Comparison of ENCODE assay signal across 11 cellular contexts in genomic region chr21:46099476-46099875, GRCh38. TPM values are rescaled to one million over a fixed set of nuclear protein-coding genes. Genes with fewer than 3 reads are reported as not detected.
DNase-seq lines count a peak whose midpoint lies in the region; ATAC-seq and TF ChIP-seq lines count a peak whose summit lies in the region.
"Had no signal": no experiment of that assay in that cellular context is flagged by ENCODE, and none has a peak within 500 bp of the region (broad histone marks: within the 10 kb centered on the region; RNA-seq: fewer than 3 reads in every experiment).

No MANE protein-coding gene starts in this region.

- DNase-seq in ELF-1 (ENCODE audit: low read depth, low spot score) (peak; percentile 54), heart left ventricle (peak; percentile 22 to 58 (median 46)), psoas muscle (peak; percentile 46 to 59), kidney glomerular epithelial cell (lab: John Stamatoyannopoulos, UW) (no peak), DMS 273 treated with DMSO at 0.1 percent for 48 hours (lab: John Stamatoyannopoulos, UW) (no peak)
- peak; percentile 30 for DNase-seq in activated CD8-positive, alpha-beta T cell treated with anti-CD3 and anti-CD28 coated beads for 36 hours
- DNase-seq: stimulated activated CD4-positive, alpha-beta T cell treated with anti-CD3 and anti-CD28 coated beads, Interleukin-4, amount 100 ng/mL, for 4 hours had no signal

- intact Hi-C loops in activated CD8-positive, alpha-beta T cell treated with anti-CD3 and anti-CD28 coated beads for 36 hours (cut with micrococcal nuclease): no loop called here
- intact Hi-C loops in heart left ventricle (cut with DNase I) (loop anchor here (1.0 to 10.0 kb wide), 6 partner anchors 75 to 127 kb away; no protein-coding TSS in a partner anchor), psoas muscle (cut with DNase I) (no loop called here)

- TF ChIP-seq CTCF in activated CD8-positive, alpha-beta T cell treated with anti-CD3 and anti-CD28 coated beads for 36 hours (IDR thresholded peaks at IDR 0.05): no peak
- peak in 1 of 12 donors; percentile 24 for TF ChIP-seq CTCF in heart left ventricle (IDR thresholded peaks at IDR 0.05)
- TF ChIP-seq CTCF in psoas muscle (IDR thresholded peaks at IDR 0.05): no peak

- ATAC-seq in activated CD8-positive, alpha-beta T cell treated with anti-CD3 and anti-CD28 coated beads for 36 hours: no peak
- peak; percentile 10 to 51 (median 28) for ATAC-seq in heart left ventricle
- ATAC-seq in psoas muscle: peak in 2 of 4 donors; percentile 29 to 46
- no peak for ATAC-seq in HG03196 (IDR thresholded peaks at IDR 0.05; ENCODE audit: unreplicated experiment)
- no peak for ATAC-seq in HG03520 (IDR thresholded peaks at IDR 0.05; ENCODE audit: unreplicated experiment)

- 30 to 54% (median 49%) methylated on average over 18 of the region's 18 CpGs for WGBS in heart left ventricle, 4 donors
- WGBS in psoas muscle, 3 donors: 29 to 44% (median 36%) methylated on average over 18 of the region's 18 CpGs

- peaks cover 18% of the 10 kb centered on the region for H3K9me3 Mint-ChIP-seq in activated CD8-positive, alpha-beta T cell treated with anti-CD3 and anti-CD28 coated beads for 36 hours

- peaks cover 18% of the 10 kb centered on the region for H3K4me1 Mint-ChIP-seq in activated CD8-positive, alpha-beta T cell treated with anti-CD3 and anti-CD28 coated beads for 36 hours (ENCODE audit: low read depth)

- H3K27ac ChIP-seq in heart left ventricle (peak overlapping the region in 10 of 12 donors; percentile 39 to 99 (median 94)), psoas muscle (peak overlapping the region; percentile 67)

- POLR2A ChIA-PET in activated CD8-positive, alpha-beta T cell treated with anti-CD3 and anti-CD28 coated beads for 36 hours (lab: Charles Lee): no interaction called here

- H3K9me3 ChIP-seq in heart left ventricle: peaks cover 0 to 28% (median 8%) of the 10 kb centered on the region in 12 donors
- H3K9me3 ChIP-seq in psoas muscle: peaks cover 12% of the 10 kb centered on the region

- no peak overlapping the region for H3K27ac Mint-ChIP-seq in activated CD8-positive, alpha-beta T cell treated with anti-CD3 and anti-CD28 coated beads for 36 hours

- H3K4me1 ChIP-seq in heart left ventricle (peaks cover 0 to 27% (median 7%) of the 10 kb centered on the region in 12 donors), psoas muscle (no peaks in the 10 kb centered on the region)

- no peak for TF ChIP-seq POLR2A in heart left ventricle (IDR thresholded peaks at IDR 0.05)

- H3K27me3 ChIP-seq in heart left ventricle (peaks cover 0 to 20% (median 0%) of the 10 kb centered on the region in 9 donors), psoas muscle (ENCODE audit: insufficient read depth in 3 of 3, low read length in 2 of 3) (peaks cover 0 to 60% (median 13%) of the 10 kb centered on the region in 3 donors)

- H3K4me3 Mint-ChIP-seq in activated CD8-positive, alpha-beta T cell treated with anti-CD3 and anti-CD28 coated beads for 36 hours: peak overlapping the region; percentile 73

- H3K36me3 Mint-ChIP-seq in activated CD8-positive, alpha-beta T cell treated with anti-CD3 and anti-CD28 coated beads for 36 hours (ENCODE audit: low read depth): peaks cover 13% of the 10 kb centered on the region

- peaks cover 13% of the 10 kb centered on the region for H3K27me3 Mint-ChIP-seq in activated CD8-positive, alpha-beta T cell treated with anti-CD3 and anti-CD28 coated beads for 36 hours

- H3K4me3 ChIP-seq in heart left ventricle (peak overlapping the region in 11 of 12 donors; percentile 68 to 97 (median 87)), psoas muscle (peak overlapping the region; percentile 66)

- H3K36me3 ChIP-seq in heart left ventricle (no peaks in the 10 kb centered on the region), psoas muscle (ENCODE audit: insufficient read depth in 1 of 2, low read depth in 1 of 2) (no peaks in the 10 kb centered on the region)

- CTCF ChIA-PET in activated CD8-positive, alpha-beta T cell treated with anti-CD3 and anti-CD28 coated beads for 36 hours (lab: Charles Lee): interaction anchor here (1.3 kb wide), 1 partner anchor 129 kb away, joined by 7 read pairs; no protein-coding TSS in a partner anchor

RNA-seq across cellular contexts. Expression of gene COL6A2, which starts 1.6 kb away (rescaled TPM):
- total RNA-seq in activated CD8-positive, alpha-beta T cell treated with anti-CD3 and anti-CD28 coated beads for 36 hours: 10 to 100 TPM; 25.0 to 25.3 TPM
- total RNA-seq in heart left ventricle (100 to 1,000 TPM; 118 to 484 (median 158) TPM), psoas muscle (100 to 1,000 TPM in 2 of 4 donors, 10 to 100 TPM in 2; 56.2 to 122 (median 90.4) TPM)
- polyA plus RNA-seq in heart left ventricle (100 to 1,000 TPM; 143 to 221 TPM), psoas muscle (10 to 100 TPM; 29.8 to 58.8 (median 47.1) TPM)

RNA-seq across cellular contexts. Expression of gene FTCD, which starts 55.9 kb away (rescaled TPM):
- under 1 TPM; 0.52 to 0.85 TPM for total RNA-seq in activated CD8-positive, alpha-beta T cell treated with anti-CD3 and anti-CD28 coated beads for 36 hours
- total RNA-seq in heart left ventricle: 1 to 10 TPM in 5 of 9 donors, under 1 TPM in 3, not detected in 1; 0.31 to 3.1 (median 1.2) TPM
- 1 to 10 TPM in 1 of 2 donors, under 1 TPM in 1; 0.17 to 1.8 TPM for polyA plus RNA-seq in heart left ventricle
- total RNA-seq in psoas muscle: 1 to 10 TPM in 1 of 4 donors, under 1 TPM in 1, not detected in 2; 0.16 to 2.0 TPM
- under 1 TPM in 2 of 3 donors, not detected in 1; 0.03 to 0.09 TPM for polyA plus RNA-seq in psoas muscle
- total RNA-seq: dermis microvascular lymphatic vessel endothelial cell, SK-MEL-5 had no signal

Comparison
In these comparisons a context has a peak if more than half of its experiments do, and no peak if none do; other contexts are left out.
1. DNase-seq: peak in ELF-1 (single experiment), activated CD8-positive, alpha-beta T cell treated with anti-CD3 and anti-CD28 coated beads for 36 hours (single experiment), heart left ventricle (5 of 5) and psoas muscle (2 of 2); none in kidney glomerular epithelial cell (single experiment) and DMS 273 treated with DMSO at 0.1 percent for 48 hours (single experiment).
2. ATAC-seq: peak in heart left ventricle (4 of 4); none in activated CD8-positive, alpha-beta T cell treated with anti-CD3 and anti-CD28 coated beads for 36 hours (single experiment), HG03196 (single experiment) and HG03520 (single experiment).
3. intact Hi-C loops: an anchor here in heart left ventricle (1.0 to 10.0 kb wide); none called in activated CD8-positive, alpha-beta T cell treated with anti-CD3 and anti-CD28 coated beads for 36 hours and psoas muscle.